25 cellular contexts compared by ENCODE assay signal in the genomic region with DNA sequence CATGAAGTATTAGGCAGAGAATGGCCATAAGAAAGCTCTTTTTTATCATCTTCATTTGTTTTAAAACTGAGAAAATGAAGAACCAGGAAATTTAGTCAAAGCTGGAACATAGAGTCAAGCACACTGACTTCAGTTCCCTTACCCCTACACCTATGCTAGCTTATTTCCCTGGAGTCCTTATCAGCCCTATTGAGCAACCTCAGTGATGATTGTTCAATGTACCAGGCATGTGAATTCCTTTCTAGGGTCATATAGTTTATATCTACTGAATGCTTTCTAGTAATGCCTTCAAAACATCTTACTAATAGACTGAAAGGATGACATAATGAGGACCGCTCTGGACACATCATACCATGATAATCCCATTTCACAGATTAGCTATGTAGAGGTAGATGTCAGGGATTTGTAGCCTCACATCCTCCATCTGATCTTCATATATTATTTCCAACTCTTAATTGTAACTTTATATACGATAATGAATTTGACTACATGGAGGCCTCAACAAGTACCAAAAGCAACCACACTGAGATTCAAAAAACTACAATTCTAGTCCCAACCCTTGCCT.
"Had no signal": no experiment of that assay in that cellular context is flagged by ENCODE, and none has a peak within 500 bp of the region (broad histone marks: within the 10 kb centered on the region; RNA-seq: fewer than 3 reads in every experiment).

No MANE protein-coding gene starts in this region.

- ATAC-seq: activated CD8-positive, alpha-beta T cell treated with anti-CD3 and anti-CD28 coated beads for 36 hours; activated naive CD4-positive, alpha-beta T cell treated with anti-CD3 and anti-CD28 coated beads, Interleukin-2, amount 50 U/mL, for 72 hours; activated naive CD8-positive, alpha-beta T cell treated with anti-CD3 and anti-CD28 coated beads, Interleukin-2, amount 50 U/mL, for 24 hours; Panc1 had no signal

- H3K9ac ChIP-seq: SK-N-SH had no signal

- H3K27ac Mint-ChIP-seq: activated CD8-positive, alpha-beta T cell treated with anti-CD3 and anti-CD28 coated beads for 36 hours; activated naive CD4-positive, alpha-beta T cell treated with anti-CD3 and anti-CD28 coated beads, Interleukin-2, amount 50 U/mL, for 72 hours; activated naive CD8-positive, alpha-beta T cell treated with anti-CD3 and anti-CD28 coated beads, Interleukin-2, amount 50 U/mL, for 24 hours had no signal

- H3K4me1 Mint-ChIP-seq: activated naive CD8-positive, alpha-beta T cell treated with anti-CD3 and anti-CD28 coated beads, Interleukin-2, amount 50 U/mL, for 24 hours had no signal

- H3K36me3 ChIP-seq: SJCRH30, WERI-Rb-1 had no signal

- H3K4me3 Mint-ChIP-seq: activated CD8-positive, alpha-beta T cell treated with anti-CD3 and anti-CD28 coated beads for 36 hours; activated naive CD8-positive, alpha-beta T cell treated with anti-CD3 and anti-CD28 coated beads, Interleukin-2, amount 50 U/mL, for 24 hours had no signal

- H3K9me3 ChIP-seq: SJCRH30, SK-N-SH had no signal

- H3K4me3 ChIP-seq: SJCRH30 had no signal

- H3K9me3 Mint-ChIP-seq: activated CD8-positive, alpha-beta T cell treated with anti-CD3 and anti-CD28 coated beads for 36 hours; activated naive CD4-positive, alpha-beta T cell treated with anti-CD3 and anti-CD28 coated beads, Interleukin-2, amount 50 U/mL, for 72 hours; activated naive CD8-positive, alpha-beta T cell treated with anti-CD3 and anti-CD28 coated beads, Interleukin-2, amount 50 U/mL, for 24 hours had no signal

- H3K4me2 ChIP-seq: SK-N-SH had no signal

- H3K4me1 ChIP-seq: SJCRH30 had no signal

- DNase-seq: activated CD4-positive, alpha-beta T cell treated with anti-CD3 and anti-CD28 coated beads for 4 hours; activated CD8-positive, alpha-beta memory T cell treated with anti-CD3 and anti-CD28 coated beads, Interleukin-2, amount 50 U/mL, for 48 hours; activated CD8-positive, alpha-beta T cell treated with anti-CD3 and anti-CD28 coated beads for 36 hours; activated effector memory CD4-positive, alpha-beta T cell treated with Interleukin-2 at 50 U/mL for 16 hours; activated naive CD4-positive, alpha-beta T cell; activated naive CD8-positive, alpha-beta T cell treated with anti-CD3 and anti-CD28 coated beads, Interleukin-2, amount 50 U/mL, for 24 hours; activated T-cell treated with anti-CD3 and anti-CD28 coated beads, Interleukin-2, amount 50 U/mL, for 1 hour; amygdala; MM.1S; NCI-H1105; NCI-H1436; NCI-H1694 treated with DMSO at 0.1 percent for 48 hours; NCI-H2029 treated with DMSO at 0.1 percent for 48 hours; NCI-H510A treated with DMSO at 0.1 percent for 48 hours; NCI-H69; NK-92 treated with Interleukin-12 subunit alpha and Interleukin-12 subunit beta, amount 100 ng/mL, for 24 hours; OCI-M1; Right ventricle myocardium superior; SJCRH30; SK-N-SH; T-helper 1 cell; WERI-Rb-1 had no signal

- H3K27me3 Mint-ChIP-seq: activated CD8-positive, alpha-beta T cell treated with anti-CD3 and anti-CD28 coated beads for 36 hours had no signal

- H3K27ac ChIP-seq: RWPE1, SJCRH30, WERI-Rb-1 had no signal

- H3K27me3 ChIP-seq: SJCRH30 had no signal
